Comparison of ENCODE assay signal across 15 cellular contexts in the genomic region with DNA sequence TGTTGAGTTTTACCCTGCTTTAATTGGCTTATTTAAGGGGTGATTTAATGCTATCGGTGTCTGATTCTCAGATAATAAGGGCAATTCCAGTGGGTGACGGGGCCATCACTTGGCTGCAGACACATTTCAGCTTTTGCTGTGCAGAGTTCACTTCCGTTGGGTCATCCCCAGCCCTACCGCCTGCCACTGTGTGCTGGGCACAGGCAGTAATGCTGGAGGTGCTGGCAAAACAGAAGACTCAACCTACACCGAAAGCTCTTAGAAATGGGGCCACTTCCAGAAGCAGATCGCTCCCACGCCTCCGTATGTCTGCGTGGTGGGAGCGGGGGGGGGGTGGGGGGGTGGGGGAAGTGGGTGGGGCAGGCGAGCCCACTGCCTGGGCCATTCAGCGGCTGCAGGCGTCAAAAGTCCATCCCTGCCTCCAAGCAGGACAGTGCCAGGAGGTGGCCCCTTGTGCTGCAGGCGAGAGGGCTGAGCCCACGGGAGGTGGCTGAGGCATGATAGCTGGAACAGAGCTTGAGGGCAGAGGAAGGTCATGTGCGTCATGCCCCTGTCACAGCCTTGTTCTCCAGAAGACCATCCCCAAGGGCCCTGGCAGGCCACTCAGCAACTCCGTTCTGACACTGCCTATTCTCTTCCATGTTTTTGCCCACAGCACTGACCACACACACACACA.
"Had no signal": no experiment of that assay in that cellular context is flagged by ENCODE, and none has a peak within 500 bp of the region (broad histone marks: within the 10 kb centered on the region; RNA-seq: fewer than 3 reads in every experiment).

No MANE protein-coding gene starts in this region.

- H3K36me3 Mint-ChIP-seq: activated naive CD4-positive, alpha-beta T cell treated with anti-CD3 and anti-CD28 coated beads, Interleukin-2, amount 50 U/mL, for 72 hours had no signal

- H3K27ac ChIP-seq: ovary, right lobe of liver, SJCRH30 had no signal

- H3K4me3 ChIP-seq: ovary, right lobe of liver, SJCRH30, stomach, testis had no signal

- DNase-seq: activated CD4-positive, alpha-beta T cell treated with anti-CD3 and anti-CD28 coated beads, Interleukin-2, amount 50 U/mL, for 48 hours; activated gamma-delta T cell; activated T-cell treated with anti-CD3 and anti-CD28 coated beads, Interleukin-2, amount 50 U/mL, for 48 hours; aorta; immature natural killer cell; midbrain; ovary; SJCRH30; stimulated activated CD4-positive, alpha-beta T cell treated with anti-CD3 and anti-CD28 coated beads, Interleukin-1b, Interleukin-23, amount 100 ng/mL, for 48 hours; stomach; SW 1271; testis had no signal

- H3K9me3 ChIP-seq: ovary, right lobe of liver, SJCRH30, stomach, testis had no signal

- H3K27me3 ChIP-seq: ovary, right lobe of liver, SJCRH30, stomach, testis had no signal

- H3K4me3 Mint-ChIP-seq: immature natural killer cell; T-helper 2 cell treated with Interferon-gamma antibody and Interleukin-4, amounts not matched to agents 5 μg/mL and 100 μg/mL, for 36 hours had no signal

- H3K36me3 ChIP-seq: ovary, right lobe of liver, SJCRH30 had no signal

- H3K27ac Mint-ChIP-seq: T-helper 2 cell treated with Interferon-gamma antibody and Interleukin-4, amounts not matched to agents 5 μg/mL and 100 μg/mL, for 36 hours had no signal

- H3K4me1 ChIP-seq: right lobe of liver had no signal

- ATAC-seq: activated naive CD4-positive, alpha-beta T cell treated with anti-CD3 and anti-CD28 coated beads, Interleukin-2, amount 50 U/mL, for 72 hours had no signal

- H3K9me3 Mint-ChIP-seq: activated naive CD4-positive, alpha-beta T cell treated with anti-CD3 and anti-CD28 coated beads, Interleukin-2, amount 50 U/mL, for 72 hours; immature natural killer cell; T-helper 2 cell treated with Interferon-gamma antibody and Interleukin-4, amounts not matched to agents 5 μg/mL and 100 μg/mL, for 36 hours had no signal
